In genomic region chr15:48358681-48359152, GRCh38 we compare ENCODE assay signal across 11 cellular contexts. TPM values are rescaled to one million over a fixed set of nuclear protein-coding genes. Genes with fewer than 3 reads are reported as not detected.
DNase-seq lines count a peak whose midpoint lies in the region; ATAC-seq, FAIRE-seq and TF ChIP-seq lines count a peak whose summit lies in the region.
"Had no signal": no experiment of that assay in that cellular context is flagged by ENCODE, and none has a peak within 500 bp of the region (broad histone marks: within the 10 kb centered on the region; RNA-seq: fewer than 3 reads in every experiment).

No MANE protein-coding gene starts in this region.

- H3K27me3 Mint-ChIP-seq in natural killer cell (ENCODE audit: low read depth in 2 of 2) = no peaks in the 10 kb centered on the region
- no peaks in the 10 kb centered on the region for H3K27me3 Mint-ChIP-seq in activated T-cell treated with anti-CD3 and anti-CD28 coated beads, Interleukin-2, amount 50 U/mL, for 72 hours (ENCODE audit: low read depth)

- H4K20me1 ChIP-seq in DOHH2 (ENCODE audit: control insufficient read depth, insufficient read depth, low read depth, low read length) (no peaks in the 10 kb centered on the region), KMS-11 (ENCODE audit: insufficient read depth) (no peaks in the 10 kb centered on the region)

- no peak overlapping the region for H2BK5ac ChIP-seq in neuronal stem cell (ENCODE audit: low read length)

- no peaks in the 10 kb centered on the region for H3K36me3 ChIP-seq in DOHH2 (ENCODE audit: control insufficient read depth, low read length)
- no peaks in the 10 kb centered on the region for H3K36me3 ChIP-seq in KMS-11 (ENCODE audit: insufficient read depth)
- H3K36me3 ChIP-seq in bronchial epithelial cell (ENCODE audit: control insufficient read depth, insufficient read depth, low read length) = no peaks in the 10 kb centered on the region
- H3K36me3 ChIP-seq in neuronal stem cell (replicated peaks in 1 of 2; ENCODE audit: control insufficient read depth in 2 of 2, insufficient read depth in 2 of 2, low read length in 2 of 2) = no peaks in the 10 kb centered on the region

- H3K14ac ChIP-seq in neuronal stem cell (ENCODE audit: low read length) = no peak overlapping the region

- H2BK120ac ChIP-seq in neuronal stem cell (ENCODE audit: low read depth, low read length) = no peak overlapping the region

- H3K9me3 ChIP-seq in DOHH2 (ENCODE audit: control insufficient read depth, insufficient read depth, low read length) = no peaks in the 10 kb centered on the region
- H3K9me3 ChIP-seq in neuronal stem cell (replicated peaks in 1 of 2; ENCODE audit: control insufficient read depth in 2 of 2, insufficient read depth in 1 of 2, low read depth in 1 of 2, low read length in 2 of 2) = no peaks in the 10 kb centered on the region

- no peak overlapping the region for H3K23ac ChIP-seq in neuronal stem cell (ENCODE audit: low read depth, low read length, poor library complexity)

- H3K4me1 ChIP-seq in DOHH2 (ENCODE audit: control insufficient read depth, low read length) = peaks cover 12% of the 10 kb centered on the region
- peaks cover 7% of the 10 kb centered on the region for H3K4me1 ChIP-seq in KMS-11 (ENCODE audit: low read depth, poor library complexity, severe bottlenecking)
- peaks cover 2 to 8% of the 10 kb centered on the region in 2 donors for H3K4me1 ChIP-seq in neuronal stem cell (ENCODE audit: control insufficient read depth in 2 of 2, insufficient read depth in 1 of 2, low read depth in 1 of 2, low read length in 2 of 2)

- no peak overlapping the region for H3K18ac ChIP-seq in neuronal stem cell (ENCODE audit: low read length)

- no peak overlapping the region for H2AK5ac ChIP-seq in neuronal stem cell (ENCODE audit: low read depth, low read length)

- H3K9me3 Mint-ChIP-seq in natural killer cell = no peaks in the 10 kb centered on the region
- peaks cover 0 to 2% of the 10 kb centered on the region in 2 donors for H3K9me3 Mint-ChIP-seq in activated T-cell treated with anti-CD3 and anti-CD28 coated beads, Interleukin-2, amount 50 U/mL, for 72 hours
- H3K9me3 Mint-ChIP-seq: stimulated activated effector memory CD8-positive, alpha-beta T cell treated with anti-CD3 and anti-CD28 coated beads, Interleukin-12 subunit alpha, Interleukin-12 subunit beta, amount 100 ng/mL, for 72 hours had no signal

- ATAC-seq in natural killer cell (no peak), HG03460 (IDR thresholded peaks at IDR 0.05; ENCODE audit: unreplicated experiment) (no peak)
- no peak for ATAC-seq in activated T-cell treated with anti-CD3 and anti-CD28 coated beads, Interleukin-2, amount 50 U/mL, for 72 hours (replicated peaks in 1 of 2)
- ATAC-seq: activated CD8-positive, alpha-beta memory T cell treated with anti-CD3 and anti-CD28 coated beads, Interleukin-2, amount 10 ng/mL, durations not matched to agents 7 days and 5 days; stimulated activated effector memory CD8-positive, alpha-beta T cell treated with anti-CD3 and anti-CD28 coated beads, Interleukin-12 subunit alpha, Interleukin-12 subunit beta, amount 100 ng/mL, for 72 hours had no signal

- H3K36me3 Mint-ChIP-seq in natural killer cell = no peaks in the 10 kb centered on the region
- no peaks in the 10 kb centered on the region for H3K36me3 Mint-ChIP-seq in activated T-cell treated with anti-CD3 and anti-CD28 coated beads, Interleukin-2, amount 50 U/mL, for 72 hours (ENCODE audit: insufficient read depth in 2 of 2)
- H3K36me3 Mint-ChIP-seq: activated CD8-positive, alpha-beta memory T cell treated with anti-CD3 and anti-CD28 coated beads, Interleukin-2, amount 10 ng/mL, durations not matched to agents 7 days and 5 days; stimulated activated effector memory CD8-positive, alpha-beta T cell treated with anti-CD3 and anti-CD28 coated beads, Interleukin-12 subunit alpha, Interleukin-12 subunit beta, amount 100 ng/mL, for 72 hours had no signal

- POLR2A ChIA-PET in HEK293T (lab: Yijun Ruan, JAX) = no interaction called here

- no peak overlapping the region for H3K27ac Mint-ChIP-seq in natural killer cell
- no peak overlapping the region for H3K27ac Mint-ChIP-seq in activated T-cell treated with anti-CD3 and anti-CD28 coated beads, Interleukin-2, amount 50 U/mL, for 72 hours
- H3K27ac Mint-ChIP-seq: activated CD8-positive, alpha-beta memory T cell treated with anti-CD3 and anti-CD28 coated beads, Interleukin-2, amount 10 ng/mL, durations not matched to agents 7 days and 5 days; stimulated activated effector memory CD8-positive, alpha-beta T cell treated with anti-CD3 and anti-CD28 coated beads, Interleukin-12 subunit alpha, Interleukin-12 subunit beta, amount 100 ng/mL, for 72 hours had no signal

- CTCF ChIA-PET in HEK293T (lab: Yijun Ruan, JAX) = interaction anchor here (0.5 kb wide), 1 partner anchor 441 kb away, joined by 3 read pairs; no protein-coding TSS in a partner anchor

- H3K9ac ChIP-seq in KMS-11 (no peak overlapping the region), neuronal stem cell (ENCODE audit: low read depth, low read length, poor library complexity) (no peak overlapping the region)

- H2AFZ ChIP-seq in KMS-11 (ENCODE audit: low read depth) = 0 out of 2 replicates have a peak overlapping the region, but pooled peaks have one; percentile 11
- H2AFZ ChIP-seq in neuronal stem cell (ENCODE audit: low read length) = peak overlapping the region; percentile 72

- H3K27ac ChIP-seq in DOHH2 (ENCODE audit: low read depth, low read length) (no peak overlapping the region), KMS-11 (no peak overlapping the region), neuronal stem cell (replicated peaks; ENCODE audit: low read length) (no peak overlapping the region)

- no peak for FAIRE-seq in bronchial epithelial cell (lab: Jason Lieb, UNC)

- no peak overlapping the region for H4K8ac ChIP-seq in neuronal stem cell (ENCODE audit: low read depth, low read length)

- no peaks in the 10 kb centered on the region for H3K79me1 ChIP-seq in neuronal stem cell (ENCODE audit: low read depth, low read length)

- intact Hi-C loops in natural killer cell (cut with micrococcal nuclease) = no loop called here

- no peak overlapping the region for H2BK12ac ChIP-seq in neuronal stem cell (ENCODE audit: low read length)

- no CpG with 5 or more reads among the region's 3 CpGs for WGBS in neuronal stem cell (ENCODE audit: extremely low coverage in 2 of 2, insufficient read length in 2 of 2, insufficient replicate concordance in 1 of 2), 2 donors

- H3K4me3 Mint-ChIP-seq in natural killer cell = no peak overlapping the region
- no peak overlapping the region for H3K4me3 Mint-ChIP-seq in activated T-cell treated with anti-CD3 and anti-CD28 coated beads, Interleukin-2, amount 50 U/mL, for 72 hours
- H3K4me3 Mint-ChIP-seq: activated CD8-positive, alpha-beta memory T cell treated with anti-CD3 and anti-CD28 coated beads, Interleukin-2, amount 10 ng/mL, durations not matched to agents 7 days and 5 days; stimulated activated effector memory CD8-positive, alpha-beta T cell treated with anti-CD3 and anti-CD28 coated beads, Interleukin-12 subunit alpha, Interleukin-12 subunit beta, amount 100 ng/mL, for 72 hours had no signal

- no peak overlapping the region for H3K4ac ChIP-seq in neuronal stem cell (ENCODE audit: low read length)

- H3K79me2 ChIP-seq in DOHH2 (ENCODE audit: control insufficient read depth, low read length) = no peaks in the 10 kb centered on the region
- H3K79me2 ChIP-seq in KMS-11 (ENCODE audit: insufficient read depth, low read depth) = no peaks in the 10 kb centered on the region

- H4K91ac ChIP-seq in neuronal stem cell (ENCODE audit: low read depth, low read length, poor library complexity) = no peak overlapping the region

- no peaks in the 10 kb centered on the region for H3K9me2 ChIP-seq in DOHH2 (replicated peaks; ENCODE audit: control insufficient read depth, low read length)

- TF ChIP-seq CTCF in DOHH2 (IDR thresholded peaks at IDR 0.05; ENCODE audit: low read depth, low read length, poor library complexity, severe bottlenecking) = no peak
- TF ChIP-seq CTCF in KMS-11 (conservative IDR thresholded peaks at IDR 0.05; ENCODE audit: low read depth, low read length) = no peak
- TF ChIP-seq CTCF in bronchial epithelial cell (IDR thresholded peaks at IDR 0.05; ENCODE audit: insufficient read depth, low read length, severe bottlenecking) = no peak
- no peak for TF ChIP-seq CTCF in natural killer cell (IDR thresholded peaks at IDR 0.05)

- H3K4me2 ChIP-seq in DOHH2 (ENCODE audit: low read length) (peak overlapping the region; percentile 15), KMS-11 (no peak overlapping the region), neuronal stem cell (ENCODE audit: insufficient read depth, low read length, poor library complexity, severe bottlenecking) (no peak overlapping the region)

- H3K4me1 Mint-ChIP-seq in natural killer cell = peaks cover 0 to 7% of the 10 kb centered on the region in 2 donors
- peaks cover 6% of the 10 kb centered on the region for H3K4me1 Mint-ChIP-seq in activated T-cell treated with anti-CD3 and anti-CD28 coated beads, Interleukin-2, amount 50 U/mL, for 72 hours (ENCODE audit: low read depth)
- H3K4me1 Mint-ChIP-seq: stimulated activated effector memory CD8-positive, alpha-beta T cell treated with anti-CD3 and anti-CD28 coated beads, Interleukin-12 subunit alpha, Interleukin-12 subunit beta, amount 100 ng/mL, for 72 hours had no signal

- peak; percentile 14 for DNase-seq in bronchial epithelial cell (ENCODE audit: low read depth)
- no peak for DNase-seq in neuronal stem cell (ENCODE audit: low spot score)
- DNase-seq in natural killer cell = no peak
- DNase-seq in activated T-cell treated with anti-CD3 and anti-CD28 coated beads, Interleukin-2, amount 50 U/mL, for 72 hours = no peak
- DNase-seq in HEK293T (ENCODE audit: extremely low spot score) = no peak
- DNase-seq: activated CD8-positive, alpha-beta memory T cell treated with anti-CD3 and anti-CD28 coated beads, Interleukin-2, amount 10 ng/mL, durations not matched to agents 7 days and 5 days; islet precursor cell had no signal

- H2BK15ac ChIP-seq in neuronal stem cell (ENCODE audit: low read length) = no peak overlapping the region

- no peaks in the 10 kb centered on the region for H3F3A ChIP-seq in DOHH2 (ENCODE audit: control insufficient read depth, insufficient read depth)

- H3K4me3 ChIP-seq in DOHH2 (ENCODE audit: low read length) (no peak overlapping the region), KMS-11 (IDR thresholded peaks at IDR 0.05; ENCODE audit: insufficient read depth, low read depth, low read length) (no peak overlapping the region), bronchial epithelial cell (ENCODE audit: low read depth, low read length) (no peak overlapping the region), neuronal stem cell (ENCODE audit: low read length in 2 of 2) (no peak overlapping the region)

- H3K27me3 ChIP-seq in DOHH2 (ENCODE audit: control insufficient read depth, low read length) (no peaks in the 10 kb centered on the region), KMS-11 (ENCODE audit: insufficient read depth, low read depth) (no peaks in the 10 kb centered on the region), bronchial epithelial cell (ENCODE audit: control insufficient read depth, insufficient read depth, low read length) (no peaks in the 10 kb centered on the region), neuronal stem cell (ENCODE audit: control insufficient read depth in 3 of 3, insufficient read depth in 3 of 3, low read depth in 1 of 3, low read length in 3 of 3) (no peaks in the 10 kb centered on the region)

RNA-seq across cellular contexts. Expression of gene DUT, which starts 27.5 kb away (rescaled TPM):
- total RNA-seq in bronchial epithelial cell (25.5 and 30.8 TPM in 2 replicates), natural killer cell (10 to 100 TPM; 34.4 to 48.3 (median 44.8) TPM)
- polyA plus RNA-seq in neuronal stem cell (2013, experiment 1 of 2) = 99.8 TPM
- 114 TPM for polyA plus RNA-seq in neuronal stem cell (2013, experiment 2 of 2)
- total RNA-seq in activated T-cell treated with anti-CD3 and anti-CD28 coated beads, Interleukin-2, amount 50 U/mL, for 72 hours = 100 to 1,000 TPM; 279 to 288 TPM
